ENCODE assay signal across 21 cellular contexts in genomic region chr6:90273863-90274262, GRCh38. TPM values are rescaled to one million over a fixed set of nuclear protein-coding genes. Genes with fewer than 3 reads are reported as not detected.
DNase-seq lines count a peak whose midpoint lies in the region; ATAC-seq and TF ChIP-seq lines count a peak whose summit lies in the region.
"Had no signal": no experiment of that assay in that cellular context is flagged by ENCODE, and none has a peak within 500 bp of the region (broad histone marks: within the 10 kb centered on the region; RNA-seq: fewer than 3 reads in every experiment).

No MANE protein-coding gene starts in this region.

- H2AFZ ChIP-seq in PC-3 (ENCODE audit: low read length), result no peak overlapping the region

- TF ChIP-seq CTCF in activated B cell treated with CpG ODN at 0.5 μM for 24 hours (IDR thresholded peaks at IDR 0.05) (no peak), PC-3 (conservative IDR thresholded peaks at IDR 0.05; ENCODE audit: low read depth, low read length) (no peak)

- peaks cover 16% of the 10 kb centered on the region for H3K9me3 Mint-ChIP-seq in T-helper 2 cell treated with Interferon-gamma antibody and Interleukin-4, amounts not matched to agents 5 μg/mL and 100 μg/mL, for 36 hours
- peaks cover 0 to 4% (median 0%) of the 10 kb centered on the region in 5 donors for H3K9me3 Mint-ChIP-seq in CD8-positive, alpha-beta memory T cell
- no peaks in the 10 kb centered on the region for H3K9me3 Mint-ChIP-seq in activated B cell treated with CpG ODN at 0.5 μM for 24 hours
- H3K9me3 Mint-ChIP-seq in memory B cell, result no peaks in the 10 kb centered on the region
- H3K9me3 Mint-ChIP-seq: dendritic cell treated with granulocyte-macrophage colony-stimulating factor and Interleukin-4, amounts not matched to agents 40 ng/mL and 50 ng/mL, for 4 days had no signal

- BruUV-seq in PC-3 (replicated peaks; lab: Mats Ljungman, UMichigan), result no TSS peak

- ATAC-seq in activated B cell treated with CpG ODN at 0.5 μM for 24 hours (ENCODE audit: low read depth) (no peak), memory B cell (ENCODE audit: low read depth) (no peak), PC-3 (no peak), HG03442 (IDR thresholded peaks at IDR 0.05; ENCODE audit: unreplicated experiment) (no peak)

- H4K20me1 ChIP-seq in PC-3 (ENCODE audit: low read length), result no peaks in the 10 kb centered on the region

- H3K36me3 Mint-ChIP-seq in T-helper 2 cell treated with Interferon-gamma antibody and Interleukin-4, amounts not matched to agents 5 μg/mL and 100 μg/mL, for 36 hours (ENCODE audit: low read depth), result peaks cover 29% of the 10 kb centered on the region
- peaks cover 8 to 20% (median 20%) of the 10 kb centered on the region in 3 donors for H3K36me3 Mint-ChIP-seq in CD8-positive, alpha-beta memory T cell
- H3K36me3 Mint-ChIP-seq in activated B cell treated with CpG ODN at 0.5 μM for 24 hours (ENCODE audit: low read depth) (peaks cover 26% of the 10 kb centered on the region), memory B cell (peaks cover 24% of the 10 kb centered on the region)

- H3K4me3 ChIP-seq in CD8-positive, alpha-beta memory T cell (ENCODE audit: low read length), result peak overlapping the region; percentile 2
- H3K4me3 ChIP-seq in PC-3 (ENCODE audit: low read length), result no peak overlapping the region
- H3K4me3 ChIP-seq: BLaER1, transverse colon had no signal

- POLR2A ChIA-PET in CD8-positive, alpha-beta memory T cell (lab: Charles Lee), result interaction anchor here (0.6 to 4.0 kb wide), 6 partner anchors 11 to 445 kb away, joined by 3 to 14 read pairs (median 4); partner anchors contain the start of gene BACH2
- POLR2A ChIA-PET in activated B cell treated with CpG ODN at 0.5 μM for 24 hours (lab: Charles Lee), result interaction anchor here (0.6 to 5.7 kb wide), 20 partner anchors 9 to 333 kb away, joined by 3 to 69 read pairs (median 6); no protein-coding TSS in a partner anchor
- POLR2A ChIA-PET in PC-3 (lab: Charles Lee; ENCODE audit: unreplicated experiment), result interaction anchor here (0.6 kb wide), 1 partner anchor 86 kb away, joined by 5 read pairs; no protein-coding TSS in a partner anchor

- H3K4me3 Mint-ChIP-seq in T-helper 2 cell treated with Interferon-gamma antibody and Interleukin-4, amounts not matched to agents 5 μg/mL and 100 μg/mL, for 36 hours, result peak overlapping the region; percentile 78
- H3K4me3 Mint-ChIP-seq in CD8-positive, alpha-beta memory T cell, result peak overlapping the region; percentile 23 to 75 (median 53)
- H3K4me3 Mint-ChIP-seq in activated B cell treated with CpG ODN at 0.5 μM for 24 hours (peak overlapping the region; percentile 64), memory B cell (no peak overlapping the region)
- H3K4me3 Mint-ChIP-seq: dendritic cell treated with granulocyte-macrophage colony-stimulating factor and Interleukin-4, amounts not matched to agents 40 ng/mL and 50 ng/mL, for 4 days; mesothelial cell of epicardium had no signal

- intact Hi-C loops in activated B cell treated with CpG ODN at 0.5 μM for 24 hours (cut with micrococcal nuclease), result loop anchor here (1.0 to 5.0 kb wide), 8 partner anchors 10 to 302 kb away; no protein-coding TSS in a partner anchor
- intact Hi-C loops in PC-3 (cut with micrococcal nuclease), result no loop called here

- no peak overlapping the region for H3K9ac ChIP-seq in PC-3 (ENCODE audit: low read length)
- H3K9ac ChIP-seq: BLaER1, SK-N-SH had no signal

- no peak for TF ChIP-seq POLR2A in erythroblast (IDR thresholded peaks at IDR 0.05; ENCODE audit: low read length)

- H3K9me3 ChIP-seq in CD8-positive, alpha-beta memory T cell (ENCODE audit: low read length), result no peaks in the 10 kb centered on the region
- no peaks in the 10 kb centered on the region for H3K9me3 ChIP-seq in PC-3 (ENCODE audit: low read length)
- H3K9me3 ChIP-seq: neutrophil, SK-N-SH, transverse colon had no signal

- no peaks in the 10 kb centered on the region for H3F3A ChIP-seq in PC-3 (ENCODE audit: low read length, unreplicated experiment)

- H3K4me2 ChIP-seq in PC-3 (ENCODE audit: low read length), result no peak overlapping the region
- H3K4me2 ChIP-seq: SK-N-SH had no signal

- CTCF ChIA-PET in CD8-positive, alpha-beta memory T cell (lab: Charles Lee), result interaction anchor here (0.8 to 1.9 kb wide), 9 partner anchors 11 to 454 kb away, joined by 3 to 17 read pairs (median 4); partner anchors contain the start of gene MDN1
- CTCF ChIA-PET in activated B cell treated with CpG ODN at 0.5 μM for 24 hours (lab: Charles Lee) (interaction anchor here (0.6 to 2.3 kb wide), 14 partner anchors 11 to 334 kb away, joined by 3 to 11 read pairs (median 5); no protein-coding TSS in a partner anchor), PC-3 (lab: Charles Lee) (no interaction called here)

- H3K4me1 ChIP-seq in CD8-positive, alpha-beta memory T cell (ENCODE audit: insufficient read depth, low read length), result peaks cover 84% of the 10 kb centered on the region
- H3K4me1 ChIP-seq in PC-3 (ENCODE audit: insufficient read depth, low read length), result no peaks in the 10 kb centered on the region
- H3K4me1 ChIP-seq: transverse colon had no signal

- peaks cover 71% of the 10 kb centered on the region for H3K4me1 Mint-ChIP-seq in T-helper 2 cell treated with Interferon-gamma antibody and Interleukin-4, amounts not matched to agents 5 μg/mL and 100 μg/mL, for 36 hours (ENCODE audit: low read depth)
- H3K4me1 Mint-ChIP-seq in CD8-positive, alpha-beta memory T cell, result peaks cover 41 to 84% (median 75%) of the 10 kb centered on the region in 3 donors
- H3K4me1 Mint-ChIP-seq in activated B cell treated with CpG ODN at 0.5 μM for 24 hours (peaks cover 92% of the 10 kb centered on the region), memory B cell (peaks cover 40% of the 10 kb centered on the region)

- no peaks in the 10 kb centered on the region for H3K27me3 Mint-ChIP-seq in T-helper 2 cell treated with Interferon-gamma antibody and Interleukin-4, amounts not matched to agents 5 μg/mL and 100 μg/mL, for 36 hours (ENCODE audit: low read depth)
- H3K27me3 Mint-ChIP-seq in CD8-positive, alpha-beta memory T cell, result peaks cover 0 to 6% of the 10 kb centered on the region in 2 donors
- no peaks in the 10 kb centered on the region for H3K27me3 Mint-ChIP-seq in activated B cell treated with CpG ODN at 0.5 μM for 24 hours
- no peaks in the 10 kb centered on the region for H3K27me3 Mint-ChIP-seq in memory B cell
- H3K27me3 Mint-ChIP-seq: dendritic cell treated with granulocyte-macrophage colony-stimulating factor and Interleukin-4, amounts not matched to agents 40 ng/mL and 50 ng/mL, for 4 days had no signal

- no peaks in the 10 kb centered on the region for H3K9me2 ChIP-seq in PC-3 (replicated peaks; ENCODE audit: low read length)
- H3K9me2 ChIP-seq: SK-N-SH had no signal

- no peaks in the 10 kb centered on the region for H3K79me2 ChIP-seq in PC-3 (ENCODE audit: low read length)

- H3K27ac ChIP-seq in CD8-positive, alpha-beta memory T cell (ENCODE audit: low read depth, low read length), result no peak overlapping the region
- no peak overlapping the region for H3K27ac ChIP-seq in PC-3 (ENCODE audit: low read length)
- H3K27ac ChIP-seq: BLaER1, brain microvascular endothelial cell, neutrophil had no signal

- peak overlapping the region; percentile 87 for H3K27ac Mint-ChIP-seq in T-helper 2 cell treated with Interferon-gamma antibody and Interleukin-4, amounts not matched to agents 5 μg/mL and 100 μg/mL, for 36 hours
- H3K27ac Mint-ChIP-seq in CD8-positive, alpha-beta memory T cell, result peak overlapping the region; percentile 93 to 100 (median 99)
- H3K27ac Mint-ChIP-seq in activated B cell treated with CpG ODN at 0.5 μM for 24 hours (peak overlapping the region; percentile 85), memory B cell (peak overlapping the region; percentile 89)
- H3K27ac Mint-ChIP-seq: dendritic cell treated with granulocyte-macrophage colony-stimulating factor and Interleukin-4, amounts not matched to agents 40 ng/mL and 50 ng/mL, for 4 days; mesothelial cell of epicardium had no signal

- no peaks in the 10 kb centered on the region for H3K27me3 ChIP-seq in CD8-positive, alpha-beta memory T cell (ENCODE audit: insufficient read depth, low read length, poor library complexity, severe bottlenecking)
- no peaks in the 10 kb centered on the region for H3K27me3 ChIP-seq in PC-3 (ENCODE audit: low read length)
- H3K27me3 ChIP-seq: BLaER1, brain microvascular endothelial cell, neutrophil, transverse colon had no signal

- no peaks in the 10 kb centered on the region for H3K36me3 ChIP-seq in CD8-positive, alpha-beta memory T cell (ENCODE audit: insufficient read depth, low read length)
- H3K36me3 ChIP-seq in PC-3 (ENCODE audit: low read depth, low read length), result no peaks in the 10 kb centered on the region
- H3K36me3 ChIP-seq: brain microvascular endothelial cell, neutrophil, transverse colon had no signal

- no peak for DNase-seq in T-helper 2 cell treated with Interferon-gamma antibody and Interleukin-4, amounts not matched to agents 5 μg/mL and 100 μg/mL, for 36 hours (ENCODE audit: low spot score)
- DNase-seq in T-helper 2 cell (no peak), activated B cell treated with CpG ODN at 0.5 μM for 24 hours (no peak), memory B cell (ENCODE audit: low spot score in 2 of 2) (no peak), PC-3 (no peak), erythroblast (lab: John Stamatoyannopoulos, UW) (no peak)
- DNase-seq in CD8-positive, alpha-beta memory T cell, result no peak
- DNase-seq: 8988T, brain microvascular endothelial cell, Kasumi-1, kidney glomerular epithelial cell, NCI-H2171, retina, SK-N-SH had no signal

RNA-seq across cellular contexts. Expression of gene BACH2, which starts 22.8 kb away (rescaled TPM):
- 10 to 100 TPM; 39.9 to 41.8 TPM for total RNA-seq in CD8-positive, alpha-beta memory T cell
- polyA plus RNA-seq in CD8-positive, alpha-beta memory T cell, result 7.4 TPM
- 79.6 and 90.4 TPM in 2 replicates for total RNA-seq in activated B cell treated with CpG ODN at 0.5 μM for 24 hours
- 4.8 and 7.0 TPM in 2 replicates for total RNA-seq in PC-3 (2014; rRNA removed)
- total RNA-seq: HT-29 had no signal
